Comparison of ENCODE assay signal across 20 cellular contexts in genomic region chr1:205690122-205690756, GRCh38. TPM values are rescaled to one million over a fixed set of nuclear protein-coding genes. Genes with fewer than 3 reads are reported as not detected.
DNase-seq lines count a peak whose midpoint lies in the region; ATAC-seq and TF ChIP-seq lines count a peak whose summit lies in the region.
"Had no signal": no experiment of that assay in that cellular context is flagged by ENCODE, and none has a peak within 500 bp of the region (broad histone marks: within the 10 kb centered on the region; RNA-seq: fewer than 3 reads in every experiment).

No MANE protein-coding gene starts in this region.

- no peak overlapping the region for H3K4me3 ChIP-seq in HEK293 (ENCODE audit: low read depth, low read length)
- H3K4me3 ChIP-seq: BLaER1, GM23248 had no signal

- ATAC-seq in left lobe of liver (peak; percentile 77), HG02763 (IDR thresholded peaks at IDR 0.05; ENCODE audit: unreplicated experiment) (no peak)
- no peak for ATAC-seq in activated T-helper 17 cell treated with anti-CD3 and anti-CD28 coated beads, Interleukin-2, amount 50 U/mL, for 72 hours (replicated peaks)
- ATAC-seq: CD8-positive, alpha-beta T cell had no signal

- no peaks in the 10 kb centered on the region for H3K9me3 Mint-ChIP-seq in activated T-helper 17 cell treated with anti-CD3 and anti-CD28 coated beads, Interleukin-2, amount 50 U/mL, for 72 hours
- H3K9me3 Mint-ChIP-seq: CD8-positive, alpha-beta T cell had no signal

- no peak for TF ChIP-seq CTCF in HEK293 (tag by site-specific recombination; IDR thresholded peaks at IDR 0.05)

- no peaks in the 10 kb centered on the region for H3K36me3 ChIP-seq in HEK293 (ENCODE audit: control insufficient read depth in 2 of 2, insufficient read depth in 1 of 2, low read length in 2 of 2)
- H3K36me3 ChIP-seq: BLaER1 had no signal

- no peak overlapping the region for H3K27ac Mint-ChIP-seq in activated T-helper 17 cell treated with anti-CD3 and anti-CD28 coated beads, Interleukin-2, amount 50 U/mL, for 72 hours
- H3K27ac Mint-ChIP-seq: CD8-positive, alpha-beta T cell had no signal

- peak; percentile 76 for DNase-seq in amniotic epithelial cell (ENCODE audit: low read depth)
- no peak for DNase-seq in left lobe of liver (ENCODE audit: low spot score)
- peak; percentile 36 for DNase-seq in posterior vena cava (ENCODE audit: low spot score)
- no peak for DNase-seq in NCI-H2107 (lab: John Stamatoyannopoulos, UW)
- DNase-seq: Calu3; CD8-positive, alpha-beta T cell; EL; GM23248; HCEC 1CT; KBM-7; NCI-H1105 treated with DMSO at 0.1 percent for 48 hours; NCI-H1694; NCI-H2081 treated with DMSO at 0.1 percent for 48 hours; NCI-H748 treated with DMSO at 0.1 percent for 48 hours; RPMI8226; SIG-M5 had no signal

- no peak overlapping the region for H3K27ac ChIP-seq in HEK293 (ENCODE audit: extremely low read depth, low read depth, low read length)
- H3K27ac ChIP-seq: BLaER1, GM23248 had no signal

- no peaks in the 10 kb centered on the region for H3K27me3 Mint-ChIP-seq in activated T-helper 17 cell treated with anti-CD3 and anti-CD28 coated beads, Interleukin-2, amount 50 U/mL, for 72 hours

- no peaks in the 10 kb centered on the region for H3K36me3 Mint-ChIP-seq in activated T-helper 17 cell treated with anti-CD3 and anti-CD28 coated beads, Interleukin-2, amount 50 U/mL, for 72 hours (ENCODE audit: low read depth)
- H3K36me3 Mint-ChIP-seq: CD8-positive, alpha-beta T cell had no signal

- CTCF ChIA-PET in HEK293 (lab: Yijun Ruan, JAX): interaction anchor here (1.0 to 2.6 kb wide), 3 partner anchors 15 to 201 kb away, joined by 3 to 18 read pairs (median 10); no protein-coding TSS in a partner anchor

- H3K4me3 Mint-ChIP-seq in activated T-helper 17 cell treated with anti-CD3 and anti-CD28 coated beads, Interleukin-2, amount 50 U/mL, for 72 hours: no peak overlapping the region
- H3K4me3 Mint-ChIP-seq: CD8-positive, alpha-beta T cell had no signal

- H3K4me1 ChIP-seq in HEK293 (ENCODE audit: control insufficient read depth, insufficient read depth, low read length): no peaks in the 10 kb centered on the region

- no peaks in the 10 kb centered on the region for H3K9me3 ChIP-seq in HEK293 (ENCODE audit: control insufficient read depth, insufficient read depth, low read depth, low read length)
- H3K9me3 ChIP-seq: BLaER1 had no signal

- H3K4me1 Mint-ChIP-seq in activated T-helper 17 cell treated with anti-CD3 and anti-CD28 coated beads, Interleukin-2, amount 50 U/mL, for 72 hours: no peaks in the 10 kb centered on the region

- intact Hi-C loops in posterior vena cava (cut with DNase I): no loop called here

- POLR2A ChIA-PET in HEK293 (lab: Yijun Ruan, JAX): no interaction called here

TF ChIP-seq in HEK293, 187 proteins besides CTCF, POLR2A, EP300 and RAD21:
- TF ChIP-seq REST (tag by site-specific recombination; IDR thresholded peaks at IDR 0.05) (no peak), ZFP69B (tag by site-specific recombination; IDR thresholded peaks at IDR 0.05) (no peak), SP7 (tag by site-specific recombination; IDR thresholded peaks at IDR 0.05) (peak; percentile 39; the same call in 1 of the 2 replicates)
- TF ChIP-seq, protein P1, sequence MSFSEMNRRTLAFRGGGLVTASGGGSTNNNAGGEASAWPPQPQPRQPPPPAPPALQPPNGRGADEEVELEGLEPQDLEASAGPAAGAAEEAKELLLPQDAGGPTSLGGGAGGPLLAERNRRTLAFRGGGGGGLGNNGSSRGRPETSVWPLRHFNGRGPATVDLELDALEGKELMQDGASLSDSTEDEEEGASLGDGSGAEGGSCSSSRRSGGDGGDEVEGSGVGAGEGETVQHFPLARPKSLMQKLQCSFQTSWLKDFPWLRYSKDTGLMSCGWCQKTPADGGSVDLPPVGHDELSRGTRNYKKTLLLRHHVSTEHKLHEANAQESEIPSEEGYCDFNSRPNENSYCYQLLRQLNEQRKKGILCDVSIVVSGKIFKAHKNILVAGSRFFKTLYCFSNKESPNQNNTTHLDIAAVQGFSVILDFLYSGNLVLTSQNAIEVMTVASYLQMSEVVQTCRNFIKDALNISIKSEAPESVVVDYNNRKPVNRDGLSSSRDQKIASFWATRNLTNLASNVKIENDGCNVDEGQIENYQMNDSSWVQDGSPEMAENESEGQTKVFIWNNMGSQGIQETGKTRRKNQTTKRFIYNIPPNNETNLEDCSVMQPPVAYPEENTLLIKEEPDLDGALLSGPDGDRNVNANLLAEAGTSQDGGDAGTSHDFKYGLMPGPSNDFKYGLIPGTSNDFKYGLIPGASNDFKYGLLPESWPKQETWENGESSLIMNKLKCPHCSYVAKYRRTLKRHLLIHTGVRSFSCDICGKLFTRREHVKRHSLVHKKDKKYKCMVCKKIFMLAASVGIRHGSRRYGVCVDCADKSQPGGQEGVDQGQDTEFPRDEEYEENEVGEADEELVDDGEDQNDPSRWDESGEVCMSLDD (tag by site-specific recombination; IDR thresholded peaks at IDR 0.05): no peak

RNA-seq across cellular contexts. Expression of gene SLC45A3, which starts 9.9 kb away (rescaled TPM):
- 21.2 TPM for total RNA-seq in left lobe of liver
- total RNA-seq in posterior vena cava: 1 to 10 TPM; 3.6 to 5.3 TPM
- under 1 TPM; 0.37 to 0.63 TPM for total RNA-seq in activated T-helper 17 cell treated with anti-CD3 and anti-CD28 coated beads, Interleukin-2, amount 50 U/mL, for 72 hours

RNA-seq across cellular contexts. Expression of gene ELK4, which starts 58.4 kb away (rescaled TPM):
- total RNA-seq in left lobe of liver (29.9 TPM), posterior vena cava (10 to 100 TPM; 49.8 to 54.6 TPM)
- 10 to 100 TPM; 72.9 to 76.4 TPM for total RNA-seq in activated T-helper 17 cell treated with anti-CD3 and anti-CD28 coated beads, Interleukin-2, amount 50 U/mL, for 72 hours

RNA-seq across cellular contexts. Expression of gene NUCKS1, which starts 59.7 kb away (rescaled TPM):
- 72.3 TPM for total RNA-seq in left lobe of liver
- total RNA-seq in posterior vena cava: 100 to 1,000 TPM; 157 to 168 TPM
- 100 to 1,000 TPM; 102 to 110 TPM for total RNA-seq in activated T-helper 17 cell treated with anti-CD3 and anti-CD28 coated beads, Interleukin-2, amount 50 U/mL, for 72 hours

Comparison
In these comparisons a context has a peak if more than half of its experiments do, and no peak if none do; other contexts are left out.
1. DNase-seq: peak in amniotic epithelial cell (single experiment) and posterior vena cava (single experiment); none in left lobe of liver (single experiment) and NCI-H2107 (single experiment).